ENCODE assay signal across 37 cellular contexts in genomic region chrX:13275031-13275430, GRCh38. TPM values are rescaled to one million over a fixed set of nuclear protein-coding genes. Genes with fewer than 3 reads are reported as not detected.
"Had no signal": no experiment of that assay in that cellular context is flagged by ENCODE, and none has a peak within 500 bp of the region (broad histone marks: within the 10 kb centered on the region; RNA-seq: fewer than 3 reads in every experiment).

No MANE protein-coding gene starts in this region.

- H3K9me3 ChIP-seq: ascending aorta, breast epithelium had no signal

- H3K4me3 ChIP-seq: ascending aorta, breast epithelium had no signal

- H3K36me3 Mint-ChIP-seq: activated CD4-positive, alpha-beta memory T cell treated with anti-CD3 and anti-CD28 coated beads for 36 hours; activated CD8-positive, alpha-beta memory T cell treated with anti-CD3 and anti-CD28 coated beads, Interleukin-2, amount 10 ng/mL, durations not matched to agents 7 days and 5 days; activated naive CD4-positive, alpha-beta T cell treated with anti-CD3 and anti-CD28 coated beads, Interleukin-2, amount 10 ng/mL, durations not matched to agents 7 days and 5 days; activated naive CD4-positive, alpha-beta T cell treated with anti-CD3 and anti-CD28 coated beads, Interleukin-2, amount 50 U/mL, for 24 hours; activated naive CD8-positive, alpha-beta T cell; activated naive CD8-positive, alpha-beta T cell treated with anti-CD3 and anti-CD28 coated beads, Interleukin-2, amount 10 ng/mL, durations not matched to agents 7 days and 5 days had no signal

- H3K27ac Mint-ChIP-seq: activated B cell treated with CpG ODN at 0.5 μM for 24 hours; activated CD4-positive, alpha-beta memory T cell treated with anti-CD3 and anti-CD28 coated beads for 36 hours; activated CD4-positive, alpha-beta T cell treated with anti-CD3 and anti-CD28 coated beads, Interleukin-2, amount 10 ng/mL, durations not matched to agents 24 days and 14 days; activated CD8-positive, alpha-beta memory T cell treated with anti-CD3 and anti-CD28 coated beads, Interleukin-2, amount 10 ng/mL, durations not matched to agents 7 days and 5 days; activated CD8-positive, alpha-beta T cell treated with anti-CD3 and anti-CD28 coated beads for 36 hours; activated naive CD4-positive, alpha-beta T cell treated with anti-CD3 and anti-CD28 coated beads, Interleukin-2, amount 10 ng/mL, durations not matched to agents 7 days and 5 days; activated naive CD4-positive, alpha-beta T cell treated with anti-CD3 and anti-CD28 coated beads, Interleukin-2, amount 50 U/mL, for 24 hours; activated naive CD8-positive, alpha-beta T cell; activated naive CD8-positive, alpha-beta T cell treated with anti-CD3 and anti-CD28 coated beads, Interleukin-2, amount 10 ng/mL, durations not matched to agents 7 days and 5 days; activated naive CD8-positive, alpha-beta T cell treated with anti-CD3 and anti-CD28 coated beads, Interleukin-2, amount 50 U/mL, for 24 hours; activated T-cell treated with anti-CD3 and anti-CD28 coated beads, Interleukin-2, amount 50 U/mL, for 24 hours; activated T-helper 2 cell treated with anti-CD3 and anti-CD28 coated beads, Interferon-gamma antibody, Interleukin-2, Interleukin-4, amounts not matched to agents 10 μg/mL and 5 μg/mL and 100 μg/mL, durations not matched to agents 14 hours and 24 hours and 36 hours; T-helper 1 cell treated with Interleukin-12 subunit alpha and Interleukin-12 subunit beta and Interleukin-4 antibody, amounts not matched to agents 30 μg/mL and 1 μg/mL, for 36 hours; T-helper 2 cell treated with Interferon-gamma antibody and Interleukin-4, amounts not matched to agents 5 μg/mL and 100 μg/mL, for 36 hours had no signal

- H3K27ac ChIP-seq: ascending aorta, brain microvascular endothelial cell, breast epithelium, VCaP had no signal

- H3K9me3 Mint-ChIP-seq: activated B cell treated with CpG ODN at 0.5 μM for 24 hours; activated CD4-positive, alpha-beta memory T cell treated with anti-CD3 and anti-CD28 coated beads for 36 hours; activated CD8-positive, alpha-beta T cell treated with anti-CD3 and anti-CD28 coated beads for 36 hours; activated naive CD4-positive, alpha-beta T cell treated with anti-CD3 and anti-CD28 coated beads, Interleukin-2, amount 10 ng/mL, durations not matched to agents 7 days and 5 days; activated naive CD4-positive, alpha-beta T cell treated with anti-CD3 and anti-CD28 coated beads, Interleukin-2, amount 50 U/mL, for 24 hours; activated naive CD8-positive, alpha-beta T cell treated with anti-CD3 and anti-CD28 coated beads, Interleukin-2, amount 10 ng/mL, durations not matched to agents 7 days and 5 days; activated naive CD8-positive, alpha-beta T cell treated with anti-CD3 and anti-CD28 coated beads, Interleukin-2, amount 50 U/mL, for 24 hours; activated T-cell treated with anti-CD3 and anti-CD28 coated beads, Interleukin-2, amount 50 U/mL, for 24 hours; activated T-helper 2 cell treated with anti-CD3 and anti-CD28 coated beads, Interferon-gamma antibody, Interleukin-2, Interleukin-4, amounts not matched to agents 10 μg/mL and 5 μg/mL and 100 μg/mL, durations not matched to agents 14 hours and 24 hours and 36 hours; T-helper 1 cell treated with Interleukin-12 subunit alpha and Interleukin-12 subunit beta and Interleukin-4 antibody, amounts not matched to agents 30 μg/mL and 1 μg/mL, for 36 hours; T-helper 2 cell treated with Interferon-gamma antibody and Interleukin-4, amounts not matched to agents 5 μg/mL and 100 μg/mL, for 36 hours had no signal

- H3K27me3 ChIP-seq: ascending aorta, brain microvascular endothelial cell had no signal

- H3K27me3 Mint-ChIP-seq: activated B cell treated with CpG ODN at 0.5 μM for 24 hours; activated CD4-positive, alpha-beta memory T cell treated with anti-CD3 and anti-CD28 coated beads for 36 hours; activated CD4-positive, alpha-beta T cell treated with anti-CD3 and anti-CD28 coated beads, Interleukin-2, amount 10 ng/mL, durations not matched to agents 24 days and 14 days; activated CD8-positive, alpha-beta memory T cell treated with anti-CD3 and anti-CD28 coated beads, Interleukin-2, amount 10 ng/mL, durations not matched to agents 7 days and 5 days; activated CD8-positive, alpha-beta T cell treated with anti-CD3 and anti-CD28 coated beads for 36 hours; activated naive CD4-positive, alpha-beta T cell treated with anti-CD3 and anti-CD28 coated beads, Interleukin-2, amount 10 ng/mL, durations not matched to agents 7 days and 5 days; activated naive CD4-positive, alpha-beta T cell treated with anti-CD3 and anti-CD28 coated beads, Interleukin-2, amount 50 U/mL, for 24 hours; activated naive CD8-positive, alpha-beta T cell; activated naive CD8-positive, alpha-beta T cell treated with anti-CD3 and anti-CD28 coated beads, Interleukin-2, amount 10 ng/mL, durations not matched to agents 7 days and 5 days; activated naive CD8-positive, alpha-beta T cell treated with anti-CD3 and anti-CD28 coated beads, Interleukin-2, amount 50 U/mL, for 24 hours had no signal

- H3K4me1 ChIP-seq: ascending aorta, breast epithelium had no signal

- DNase-seq: activated B cell treated with CpG ODN at 0.5 μM for 24 hours; activated CD4-positive, alpha-beta memory T cell treated with anti-CD3 and anti-CD28 coated beads for 36 hours; activated CD4-positive, alpha-beta T cell treated with anti-CD3 and anti-CD28 coated beads for 4 hours; activated CD4-positive, alpha-beta T cell treated with anti-CD3 and anti-CD28 coated beads, Interleukin-2, amount 10 ng/mL, durations not matched to agents 24 days and 14 days; activated CD4-positive, alpha-beta T cell treated with anti-CD3 and anti-CD28 coated beads, Interleukin-2, amount 50 U/mL, for 1 hour; activated CD4-positive, alpha-beta T cell treated with anti-CD3 and anti-CD28 coated beads, Interleukin-2, amount 50 U/mL, for 4 hours; activated CD4-positive, CD25-positive, alpha-beta regulatory T cell treated with anti-CD3 and anti-CD28 coated beads, Interleukin-2, amount 50 U/mL, for 72 hours; activated CD8-positive, alpha-beta memory T cell treated with anti-CD3 and anti-CD28 coated beads for 24 hours; activated CD8-positive, alpha-beta memory T cell treated with anti-CD3 and anti-CD28 coated beads, Interleukin-2, amount 10 ng/mL, durations not matched to agents 7 days and 5 days; activated CD8-positive, alpha-beta memory T cell treated with anti-CD3 and anti-CD28 coated beads, Interleukin-2, amount 50 U/mL, for 48 hours; activated CD8-positive, alpha-beta T cell treated with anti-CD3 and anti-CD28 coated beads for 36 hours; activated effector memory CD4-positive, alpha-beta T cell treated with Interleukin-2 at 50 U/mL for 16 hours; activated gamma-delta T cell; activated naive CD4-positive, alpha-beta T cell treated with anti-CD3 and anti-CD28 coated beads, Interleukin-2, amount 10 ng/mL, durations not matched to agents 7 days and 5 days; activated naive CD4-positive, alpha-beta T cell treated with Interleukin-2 at 50 U/mL for 16 hours; activated naive CD8-positive, alpha-beta T cell treated with anti-CD3 and anti-CD28 coated beads, Interleukin-2, amount 10 ng/mL, durations not matched to agents 7 days and 5 days; activated naive CD8-positive, alpha-beta T cell treated with anti-CD3 and anti-CD28 coated beads, Interleukin-2, amount 50 U/mL, for 24 hours; activated T-cell treated with anti-CD3 and anti-CD28 coated beads, Interleukin-2, amount 50 U/mL, for 24 hours; activated T-cell treated with anti-CD3 and anti-CD28 coated beads, Interleukin-2, amount 50 U/mL, for 48 hours; amygdala; anterior cingulate cortex; brain microvascular endothelial cell; central memory CD4-positive, alpha-beta T cell; T-helper 1 cell; T-helper 2 cell; T-helper 9 cell had no signal

- H3K4me1 Mint-ChIP-seq: activated CD8-positive, alpha-beta memory T cell treated with anti-CD3 and anti-CD28 coated beads, Interleukin-2, amount 10 ng/mL, durations not matched to agents 7 days and 5 days; activated naive CD4-positive, alpha-beta T cell treated with anti-CD3 and anti-CD28 coated beads, Interleukin-2, amount 10 ng/mL, durations not matched to agents 7 days and 5 days; activated naive CD4-positive, alpha-beta T cell treated with anti-CD3 and anti-CD28 coated beads, Interleukin-2, amount 50 U/mL, for 24 hours; activated naive CD8-positive, alpha-beta T cell treated with anti-CD3 and anti-CD28 coated beads, Interleukin-2, amount 10 ng/mL, durations not matched to agents 7 days and 5 days had no signal

- H3K36me3 ChIP-seq: ascending aorta, brain microvascular endothelial cell, breast epithelium had no signal

- H3K4me3 Mint-ChIP-seq: activated B cell treated with CpG ODN at 0.5 μM for 24 hours; activated CD4-positive, alpha-beta memory T cell treated with anti-CD3 and anti-CD28 coated beads for 36 hours; activated CD4-positive, alpha-beta T cell treated with anti-CD3 and anti-CD28 coated beads, Interleukin-2, amount 10 ng/mL, durations not matched to agents 24 days and 14 days; activated CD8-positive, alpha-beta memory T cell treated with anti-CD3 and anti-CD28 coated beads, Interleukin-2, amount 10 ng/mL, durations not matched to agents 7 days and 5 days; activated CD8-positive, alpha-beta T cell treated with anti-CD3 and anti-CD28 coated beads for 36 hours; activated naive CD4-positive, alpha-beta T cell treated with anti-CD3 and anti-CD28 coated beads, Interleukin-2, amount 10 ng/mL, durations not matched to agents 7 days and 5 days; activated naive CD4-positive, alpha-beta T cell treated with anti-CD3 and anti-CD28 coated beads, Interleukin-2, amount 50 U/mL, for 24 hours; activated naive CD8-positive, alpha-beta T cell; activated naive CD8-positive, alpha-beta T cell treated with anti-CD3 and anti-CD28 coated beads, Interleukin-2, amount 10 ng/mL, durations not matched to agents 7 days and 5 days; activated naive CD8-positive, alpha-beta T cell treated with anti-CD3 and anti-CD28 coated beads, Interleukin-2, amount 50 U/mL, for 24 hours; activated T-cell treated with anti-CD3 and anti-CD28 coated beads, Interleukin-2, amount 50 U/mL, for 24 hours; T-helper 1 cell treated with Interleukin-12 subunit alpha and Interleukin-12 subunit beta and Interleukin-4 antibody, amounts not matched to agents 30 μg/mL and 1 μg/mL, for 36 hours; T-helper 2 cell treated with Interferon-gamma antibody and Interleukin-4, amounts not matched to agents 5 μg/mL and 100 μg/mL, for 36 hours had no signal

- ATAC-seq: activated CD8-positive, alpha-beta memory T cell treated with anti-CD3 and anti-CD28 coated beads, Interleukin-2, amount 10 ng/mL, durations not matched to agents 7 days and 5 days; activated CD8-positive, alpha-beta T cell treated with anti-CD3 and anti-CD28 coated beads for 36 hours; activated naive CD8-positive, alpha-beta T cell treated with anti-CD3 and anti-CD28 coated beads, Interleukin-2, amount 50 U/mL, for 24 hours had no signal

RNA-seq across cellular contexts. Expression of gene ATXN3L, which starts 44.8 kb away (rescaled TPM):
- total RNA-seq: activated B cell treated with CpG ODN at 0.5 μM for 24 hours; activated CD4-positive, alpha-beta memory T cell treated with anti-CD3 and anti-CD28 coated beads for 36 hours; activated CD4-positive, alpha-beta T cell treated with anti-CD3 and anti-CD28 coated beads, Interleukin-2, amount 10 ng/mL, durations not matched to agents 24 days and 14 days; activated CD8-positive, alpha-beta memory T cell treated with anti-CD3 and anti-CD28 coated beads, Interleukin-2, amount 10 ng/mL, durations not matched to agents 7 days and 5 days; activated CD8-positive, alpha-beta T cell treated with anti-CD3 and anti-CD28 coated beads for 36 hours; activated naive CD8-positive, alpha-beta T cell treated with anti-CD3 and anti-CD28 coated beads, Interleukin-2, amount 10 ng/mL, durations not matched to agents 7 days and 5 days; activated T-helper 2 cell treated with anti-CD3 and anti-CD28 coated beads, Interferon-gamma antibody, Interleukin-2, Interleukin-4, amounts not matched to agents 10 μg/mL and 5 μg/mL and 100 μg/mL, durations not matched to agents 14 hours and 24 hours and 36 hours; ascending aorta; breast epithelium; cardiac septum; cerebellum had no signal
- polyA plus RNA-seq: adipose tissue had no signal
